1 cellular context compared by ENCODE assay signal in the genomic region with DNA sequence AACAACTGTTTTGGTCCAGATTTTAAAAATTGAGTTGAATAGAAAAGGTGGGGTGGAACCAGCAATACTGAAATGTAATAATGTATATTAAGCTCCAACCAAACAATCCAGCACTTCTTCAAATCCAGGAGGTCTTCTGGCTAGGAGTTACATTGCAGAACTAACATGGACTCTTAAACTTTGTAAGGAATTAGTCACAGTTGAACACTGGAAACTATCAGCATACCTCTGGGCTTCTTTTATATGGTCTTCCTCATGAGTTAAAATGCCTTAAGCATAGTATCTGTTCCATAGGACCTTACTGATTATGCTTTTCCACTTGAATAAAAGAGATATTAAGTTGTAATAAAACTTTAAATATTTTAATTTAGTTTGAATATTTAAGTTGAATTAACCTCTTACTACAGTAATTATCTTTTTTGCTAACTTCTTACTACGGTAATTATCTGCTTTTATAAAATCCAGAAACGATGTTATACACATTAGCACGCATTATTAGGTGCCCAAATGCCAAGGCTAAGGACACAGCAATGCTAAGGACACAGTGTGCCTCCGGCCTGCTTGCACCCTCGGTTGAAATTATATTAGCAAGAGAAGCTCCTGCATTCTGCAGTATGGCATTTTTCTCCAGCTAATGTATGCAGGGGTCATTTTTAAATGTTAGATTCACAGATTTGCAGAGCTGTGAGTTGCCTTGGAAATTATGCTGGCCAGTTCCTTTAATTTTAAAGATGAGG.
TF ChIP-seq lines count a peak whose summit lies in the region.

No MANE protein-coding gene starts in this region.

TF ChIP-seq in SK-N-SH, 30 proteins besides CTCF, POLR2A, EP300 and RAD21 (continued from another document):
- no peak for TF ChIP-seq NFIC (IDR thresholded peaks at IDR 0.05; ENCODE audit: borderline replicate concordance)
- TF ChIP-seq RXRA (IDR thresholded peaks at IDR 0.05; ENCODE audit: borderline replicate concordance, low read depth), result no peak
- TF ChIP-seq JUND (IDR thresholded peaks at IDR 0.05), result no peak
- TF ChIP-seq, protein P1, sequence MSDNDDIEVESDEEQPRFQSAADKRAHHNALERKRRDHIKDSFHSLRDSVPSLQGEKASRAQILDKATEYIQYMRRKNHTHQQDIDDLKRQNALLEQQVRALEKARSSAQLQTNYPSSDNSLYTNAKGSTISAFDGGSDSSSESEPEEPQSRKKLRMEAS (IDR thresholded peaks at IDR 0.05; ENCODE audit: low read depth), result no peak
- no peak for TF ChIP-seq FOXM1 (IDR thresholded peaks at IDR 0.05; ENCODE audit: low read depth)
- no peak for TF ChIP-seq ELF1 (IDR thresholded peaks at IDR 0.05)
- no peak for TF ChIP-seq FOSL2 (IDR thresholded peaks at IDR 0.05; ENCODE audit: borderline replicate concordance, low read depth)
- TF ChIP-seq EZH2phosphoT487 (IDR thresholded peaks at IDR 0.05; ENCODE audit: borderline replicate concordance, low read depth), result no peak
- TF ChIP-seq, protein P2, sequence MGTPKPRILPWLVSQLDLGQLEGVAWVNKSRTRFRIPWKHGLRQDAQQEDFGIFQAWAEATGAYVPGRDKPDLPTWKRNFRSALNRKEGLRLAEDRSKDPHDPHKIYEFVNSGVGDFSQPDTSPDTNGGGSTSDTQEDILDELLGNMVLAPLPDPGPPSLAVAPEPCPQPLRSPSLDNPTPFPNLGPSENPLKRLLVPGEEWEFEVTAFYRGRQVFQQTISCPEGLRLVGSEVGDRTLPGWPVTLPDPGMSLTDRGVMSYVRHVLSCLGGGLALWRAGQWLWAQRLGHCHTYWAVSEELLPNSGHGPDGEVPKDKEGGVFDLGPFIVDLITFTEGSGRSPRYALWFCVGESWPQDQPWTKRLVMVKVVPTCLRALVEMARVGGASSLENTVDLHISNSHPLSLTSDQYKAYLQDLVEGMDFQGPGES (IDR thresholded peaks at IDR 0.05; ENCODE audit: low read depth, low read length), result no peak
- no peak for TF ChIP-seq GATA2 (CRISPR knock-in tag; IDR thresholded peaks at IDR 0.05)
- TF ChIP-seq, protein P3, sequence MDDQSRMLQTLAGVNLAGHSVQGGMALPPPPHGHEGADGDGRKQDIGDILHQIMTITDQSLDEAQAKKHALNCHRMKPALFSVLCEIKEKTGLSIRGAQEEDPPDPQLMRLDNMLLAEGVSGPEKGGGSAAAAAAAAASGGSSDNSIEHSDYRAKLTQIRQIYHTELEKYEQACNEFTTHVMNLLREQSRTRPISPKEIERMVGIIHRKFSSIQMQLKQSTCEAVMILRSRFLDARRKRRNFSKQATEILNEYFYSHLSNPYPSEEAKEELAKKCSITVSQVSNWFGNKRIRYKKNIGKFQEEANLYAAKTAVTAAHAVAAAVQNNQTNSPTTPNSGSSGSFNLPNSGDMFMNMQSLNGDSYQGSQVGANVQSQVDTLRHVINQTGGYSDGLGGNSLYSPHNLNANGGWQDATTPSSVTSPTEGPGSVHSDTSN (IDR thresholded peaks at IDR 0.05), result no peak
- TF ChIP-seq CHD2 (IDR thresholded peaks at IDR 0.05; ENCODE audit: low read length, partially characterized antibody), result no peak
